Comparison of ENCODE assay signal across 14 cellular contexts in genomic region chr14:47389520-47389919, GRCh38.
"Had no signal": no experiment of that assay in that cellular context is flagged by ENCODE, and none has a peak within 500 bp of the region (broad histone marks: within the 10 kb centered on the region; RNA-seq: fewer than 3 reads in every experiment).

No MANE protein-coding gene starts in this region.

- H3K27ac ChIP-seq: breast epithelium, gastroesophageal sphincter, heart right ventricle, stomach, testis, upper lobe of left lung had no signal

- H3K36me3 ChIP-seq: breast epithelium, gastroesophageal sphincter, heart right ventricle, stomach, upper lobe of left lung had no signal

- DNase-seq: activated CD4-positive, alpha-beta T cell treated with anti-CD3 and anti-CD28 coated beads, Interleukin-2, amount 50 U/mL, for 1 hour; activated naive CD4-positive, alpha-beta T cell treated with anti-CD3 and anti-CD28 coated beads for 36 hours; activated naive CD8-positive, alpha-beta T cell treated with anti-CD3 and anti-CD28 coated beads, Interleukin-2, amount 50 U/mL, for 24 hours; aorta; cerebellar nuclear complex; heart right ventricle; kidney; stimulated activated CD4-positive, alpha-beta T cell treated with anti-CD3 and anti-CD28 coated beads, Interleukin-1b, Interleukin-23, amount 100 ng/mL, for 48 hours; stomach; testis; upper lobe of left lung had no signal

- H3K9me3 ChIP-seq: breast epithelium, gastroesophageal sphincter, heart right ventricle, stomach, testis, upper lobe of left lung had no signal

- H3K4me3 ChIP-seq: breast epithelium, gastroesophageal sphincter, heart right ventricle, stomach, testis, upper lobe of left lung had no signal

- H3K27me3 ChIP-seq: breast epithelium, gastroesophageal sphincter, heart right ventricle, stomach, testis, upper lobe of left lung had no signal

- H3K4me1 ChIP-seq: breast epithelium, stomach had no signal

- ATAC-seq: activated naive CD8-positive, alpha-beta T cell treated with anti-CD3 and anti-CD28 coated beads, Interleukin-2, amount 50 U/mL, for 24 hours; gastroesophageal sphincter; heart right ventricle; natural killer cell treated with Interleukin-12 subunit alpha and Interleukin-12 subunit beta and Interleukin-15 and Interleukin-18, amount 100 ng/mL, for 72 hours had no signal
